In genomic region chr17:81519284-81520020, GRCh38 we compare ENCODE assay signal across 8 cellular contexts. TPM values are rescaled to one million over a fixed set of nuclear protein-coding genes. Genes with fewer than 3 reads are reported as not detected.
DNase-seq lines count a peak whose midpoint lies in the region; ATAC-seq and TF ChIP-seq lines count a peak whose summit lies in the region.

No MANE protein-coding gene starts in this region.

- TF ChIP-seq CTCF in breast epithelium (IDR thresholded peaks at IDR 0.05) (peak; percentile 53 to 78 (median 77)), left lung (IDR thresholded peaks at IDR 0.05) (peak; percentile 32 to 52)

- H3K27me3 ChIP-seq in breast epithelium (peaks cover 0 to 4% of the 10 kb centered on the region in 2 donors), left lung (peaks cover 0 to 34% of the 10 kb centered on the region in 2 donors)

- intact Hi-C loops in breast epithelium (cut with DNase I; ENCODE audit: low total_unique reads) = no loop called here
- intact Hi-C loops in left lung (cut with DNase I) = no loop called here

- H3K9me3 ChIP-seq in breast epithelium (no peaks in the 10 kb centered on the region), left lung (no peaks in the 10 kb centered on the region)

- DNase-seq in NOMO-1 treated with DMSO at 0.1 percent for 48 hours (lab: John Stamatoyannopoulos, UW; ENCODE audit: unreplicated experiment) (peak; percentile 25), NOMO-1 treated with dmso at 0.1 percent for 144 hours (lab: John Stamatoyannopoulos, UW; ENCODE audit: unreplicated experiment) (no peak), T-helper 2 cell (peak; percentile 44 to 71 (median 56)), breast epithelium (ENCODE audit: low spot score in 2 of 2) (peak in 1 of 2 donors; percentile 72), left lung (peak; percentile 72 to 93)
- DNase-seq in stimulated activated CD8-positive, alpha-beta memory T cell treated with anti-CD3 and anti-CD28 coated beads, Interleukin-4, amount 100 ng/mL, for 24 hours (ENCODE audit: low read depth) = peak; percentile 51

- peak; percentile 72 for ATAC-seq in left lung
- ATAC-seq in GM21515 (IDR thresholded peaks at IDR 0.05; ENCODE audit: unreplicated experiment) = no peak
- ATAC-seq in HG03442 (IDR thresholded peaks at IDR 0.05; ENCODE audit: unreplicated experiment) = no peak

- peaks cover 10 to 15% of the 10 kb centered on the region in 2 donors for H3K4me1 ChIP-seq in breast epithelium
- peaks cover 15 to 50% of the 10 kb centered on the region in 2 donors for H3K4me1 ChIP-seq in left lung

- H3K4me3 ChIP-seq in breast epithelium (peak overlapping the region; percentile 34 to 69 (median 68)), left lung (peak overlapping the region; percentile 41 to 52)

- peak overlapping the region; percentile 84 to 99 for H3K27ac ChIP-seq in breast epithelium
- H3K27ac ChIP-seq in left lung = peak overlapping the region; percentile 44 to 71

- no peak for TF ChIP-seq POLR2A in breast epithelium (IDR thresholded peaks at IDR 0.05)

- no peaks in the 10 kb centered on the region for H3K36me3 ChIP-seq in breast epithelium
- no peaks in the 10 kb centered on the region for H3K36me3 ChIP-seq in left lung

RNA-seq across cellular contexts. Expression of gene ACTG1, which starts 6.9 kb away (rescaled TPM):
- total RNA-seq in breast epithelium (1,000 to 10,000 TPM; 2,222 to 2,764 (median 2,750) TPM), left lung (1,000 to 10,000 TPM; 2,607 to 3,206 TPM)

RNA-seq across cellular contexts. Expression of gene FSCN2, which starts 8.7 kb away (rescaled TPM):
- total RNA-seq in breast epithelium = 1 to 10 TPM in 2 of 3 donors, under 1 TPM in 1; 0.48 to 3.2 (median 1.6) TPM
- total RNA-seq in left lung = 1 to 10 TPM; 2.1 to 3.4 TPM

RNA-seq across cellular contexts. Expression of gene FAAP100, which starts 32.7 kb away (rescaled TPM):
- total RNA-seq in breast epithelium (10 to 100 TPM; 13.0 to 23.1 (median 20.6) TPM), left lung (10 to 100 TPM; 28.1 to 28.4 TPM)
